In the genomic region with DNA sequence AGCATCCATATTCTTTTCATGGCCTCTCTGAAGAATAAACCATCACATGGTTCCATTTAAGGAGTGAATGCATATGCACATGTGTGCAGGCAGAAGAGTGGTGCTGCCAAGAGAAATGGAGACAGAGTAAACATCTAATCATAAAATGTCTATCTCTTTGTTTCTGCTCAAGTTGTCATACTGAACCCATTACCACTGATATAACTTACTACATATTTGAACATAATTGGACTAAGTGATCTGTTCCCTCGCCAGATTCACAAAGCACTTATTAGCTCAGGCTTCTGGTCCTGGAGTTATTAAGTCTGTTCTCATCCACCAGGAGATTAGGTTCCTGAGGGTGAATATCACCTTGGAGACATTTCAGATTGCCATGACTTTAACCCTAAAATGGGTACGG, we compare ENCODE assay signal across 25 cellular contexts.
"Had no signal": no experiment of that assay in that cellular context is flagged by ENCODE, and none has a peak within 500 bp of the region (broad histone marks: within the 10 kb centered on the region; RNA-seq: fewer than 3 reads in every experiment).

No MANE protein-coding gene starts in this region.

- ATAC-seq: effector memory CD8-positive, alpha-beta T cell; esophagus mucosa; foreskin keratinocyte; gastrocnemius medialis; gastroesophageal sphincter; heart left ventricle; heart right ventricle had no signal

- H3K27ac ChIP-seq: colonic mucosa, coronary artery, dorsolateral prefrontal cortex, epithelial cell of prostate, esophagus muscularis mucosa, esophagus squamous epithelium, foreskin keratinocyte, gastrocnemius medialis, gastroesophageal sphincter, heart left ventricle, heart right ventricle had no signal

- H3K4me3 ChIP-seq: colonic mucosa, coronary artery, dorsolateral prefrontal cortex, esophagus muscularis mucosa, esophagus squamous epithelium, gastrocnemius medialis, gastroesophageal sphincter, heart left ventricle, heart right ventricle had no signal

- H3K4me3 Mint-ChIP-seq: dendritic cell treated with granulocyte-macrophage colony-stimulating factor and Interleukin-4, amounts not matched to agents 40 ng/mL and 50 ng/mL, for 4 days; effector memory CD8-positive, alpha-beta T cell; endodermal cell had no signal

- H3K27me3 Mint-ChIP-seq: dendritic cell treated with granulocyte-macrophage colony-stimulating factor and Interleukin-4, amounts not matched to agents 40 ng/mL and 50 ng/mL, for 4 days had no signal

- H3K4me1 Mint-ChIP-seq: endodermal cell had no signal

- H3K9me3 ChIP-seq: colonic mucosa, esophagus muscularis mucosa, esophagus squamous epithelium, gastrocnemius medialis, gastroesophageal sphincter had no signal

- H3K9me3 Mint-ChIP-seq: dendritic cell treated with granulocyte-macrophage colony-stimulating factor and Interleukin-4, amounts not matched to agents 40 ng/mL and 50 ng/mL, for 4 days; effector memory CD8-positive, alpha-beta T cell; endodermal cell had no signal

- H3K4me1 ChIP-seq: colonic mucosa, esophagus muscularis mucosa, esophagus squamous epithelium, foreskin keratinocyte, gastrocnemius medialis, gastroesophageal sphincter, heart left ventricle, heart right ventricle had no signal

- H3K36me3 ChIP-seq: colonic mucosa, esophagus muscularis mucosa, esophagus squamous epithelium, gastrocnemius medialis, gastroesophageal sphincter, heart left ventricle, heart right ventricle had no signal

- DNase-seq: colonic mucosa; cortex of kidney; dermis blood vessel endothelial cell; dorsolateral prefrontal cortex; effector CD4-positive, alpha-beta T cell; effector CD8-positive, alpha-beta T cell; effector memory CD4-positive, alpha-beta T cell; effector memory CD8-positive, alpha-beta T cell; endodermal cell; erythroblast; esophagus squamous epithelium; foreskin fibroblast; foreskin keratinocyte; foreskin melanocyte; gastrocnemius medialis; glutamatergic neuron; head of caudate nucleus; heart left ventricle; heart right ventricle had no signal

- H3K27me3 ChIP-seq: colonic mucosa, foreskin keratinocyte, gastrocnemius medialis had no signal

- H3K27ac Mint-ChIP-seq: dendritic cell treated with granulocyte-macrophage colony-stimulating factor and Interleukin-4, amounts not matched to agents 40 ng/mL and 50 ng/mL, for 4 days; effector memory CD8-positive, alpha-beta T cell; endodermal cell had no signal
